Comparison of ENCODE assay signal across 1 cellular context in genomic region chr5:457195-457961, GRCh38.
TF ChIP-seq lines count a peak whose summit lies in the region.

No MANE protein-coding gene starts in this region.

TF ChIP-seq in HepG2, 621 proteins besides CTCF, POLR2A, EP300 and RAD21 (continued from another document):
- TF ChIP-seq PLRG1 (conservative IDR thresholded peaks at IDR 0.05) (no peak), ZNF567 (CRISPR knock-in tag; IDR thresholded peaks at IDR 0.05; ENCODE audit: borderline replicate concordance) (no peak), SYNCRIP (IDR thresholded peaks at IDR 0.05; ENCODE audit: insufficient read depth, low read depth, low read length) (no peak), ZNF160 (CRISPR knock-in tag; IDR thresholded peaks at IDR 0.05) (no peak), FOXO1 (CRISPR knock-in tag; IDR thresholded peaks at IDR 0.05) (no peak), RBFOX2 (IDR thresholded peaks at IDR 0.05; ENCODE audit: low read depth, low read length) (no peak), DNMT1 (CRISPR knock-in tag; IDR thresholded peaks at IDR 0.05) (no peak), GMEB2 (CRISPR knock-in tag; IDR thresholded peaks at IDR 0.05; ENCODE audit: low read depth) (no peak), SOX13 (IDR thresholded peaks at IDR 0.05) (no peak), SOX13 (CRISPR knock-in tag; conservative IDR thresholded peaks at IDR 0.05 in 1 of 2, IDR thresholded peaks at IDR 0.05 in 1 of 2) (no peak), TRIM24 (CRISPR knock-in tag; IDR thresholded peaks at IDR 0.05) (no peak), HNRNPUL1 (IDR thresholded peaks at IDR 0.05; ENCODE audit: low read depth, low read length) (no peak), ZNF33B (CRISPR knock-in tag; IDR thresholded peaks at IDR 0.05) (no peak), KAT2B (IDR thresholded peaks at IDR 0.05; ENCODE audit: borderline replicate concordance, low read depth, low read length) (no peak), MATR3 (CRISPR knock-in tag; IDR thresholded peaks at IDR 0.05) (no peak), SRY (CRISPR knock-in tag; IDR thresholded peaks at IDR 0.05) (no peak), NR1H2 (CRISPR knock-in tag; IDR thresholded peaks at IDR 0.05; ENCODE audit: borderline replicate concordance, low read depth) (no peak), MLLT10 (CRISPR knock-in tag; IDR thresholded peaks at IDR 0.05) (no peak), PAX8 (CRISPR knock-in tag; IDR thresholded peaks at IDR 0.05; ENCODE audit: borderline replicate concordance) (no peak), ZNF17 (CRISPR knock-in tag; IDR thresholded peaks at IDR 0.05) (no peak)
